ENCODE assay signal across 23 cellular contexts in genomic region chr17:27442702-27443101, GRCh38.
"Had no signal": no experiment of that assay in that cellular context is flagged by ENCODE, and none has a peak within 500 bp of the region (broad histone marks: within the 10 kb centered on the region; RNA-seq: fewer than 3 reads in every experiment).

No MANE protein-coding gene starts in this region.

- H3K27me3 ChIP-seq: ascending aorta had no signal

- DNase-seq: activated B cell treated with CpG ODN at 0.5 μM for 24 hours; activated CD4-positive, alpha-beta T cell treated with anti-CD3 and anti-CD28 coated beads for 1 hour; activated CD4-positive, alpha-beta T cell treated with anti-CD3 and anti-CD28 coated beads, Interleukin-2, amount 10 ng/mL, durations not matched to agents 24 days and 14 days; activated CD4-positive, alpha-beta T cell treated with anti-CD3 and anti-CD28 coated beads, Interleukin-2, amount 50 U/mL, for 48 hours; activated CD8-positive, alpha-beta memory T cell treated with anti-CD3 and anti-CD28 coated beads, Interleukin-2, amount 10 ng/mL, durations not matched to agents 7 days and 5 days; activated effector memory CD4-positive, alpha-beta T cell treated with Interleukin-2 at 50 U/mL for 16 hours; activated naive CD4-positive, alpha-beta T cell; activated T-cell treated with anti-CD3 and anti-CD28 coated beads, Interleukin-2, amount 50 U/mL, for 24 hours; amniotic stem cell; KG1; NCI-H1048; NCI-H187; NCI-H446; NCI-H524; NCI-H748 treated with DMSO at 0.1 percent for 48 hours; RPMI8226; T-cell; T-helper 2 cell; T1000 had no signal

- H3K4me3 ChIP-seq: ascending aorta, SK-N-MC had no signal

- H3K4me1 ChIP-seq: ascending aorta had no signal

- H3K9me3 ChIP-seq: ascending aorta had no signal

- H3K36me3 ChIP-seq: ascending aorta had no signal

- H3K27ac ChIP-seq: ascending aorta, SK-N-MC had no signal

- ATAC-seq: activated CD8-positive, alpha-beta memory T cell treated with anti-CD3 and anti-CD28 coated beads, Interleukin-2, amount 10 ng/mL, durations not matched to agents 7 days and 5 days; Panc1; Right ventricle myocardium inferior; T-cell had no signal
